ENCODE assay signal across 16 cellular contexts in genomic region chr2:45755585-45756330, GRCh38.
DNase-seq lines count a peak whose midpoint lies in the region; ATAC-seq, FAIRE-seq and TF ChIP-seq lines count a peak whose summit lies in the region.
"Had no signal": no experiment of that assay in that cellular context is flagged by ENCODE, and none has a peak within 500 bp of the region (broad histone marks: within the 10 kb centered on the region; RNA-seq: fewer than 3 reads in every experiment).

No MANE protein-coding gene starts in this region.

- no peaks in the 10 kb centered on the region for H3K9me3 Mint-ChIP-seq in neural crest cell
- H3K9me3 Mint-ChIP-seq: activated T-helper 17 cell treated with anti-CD3 and anti-CD28 coated beads, Interleukin-2, amount 50 U/mL, for 72 hours had no signal

- no peaks in the 10 kb centered on the region for H3K36me3 ChIP-seq in esophagus squamous epithelium
- H3K36me3 ChIP-seq: prostate gland had no signal

- no peaks in the 10 kb centered on the region for H3K27me3 Mint-ChIP-seq in neural crest cell (ENCODE audit: low read depth)
- H3K27me3 Mint-ChIP-seq: activated T-helper 17 cell treated with anti-CD3 and anti-CD28 coated beads, Interleukin-2, amount 50 U/mL, for 72 hours had no signal

- H3K4me3 Mint-ChIP-seq in neural crest cell, result no peak overlapping the region
- H3K4me3 Mint-ChIP-seq: activated T-helper 17 cell treated with anti-CD3 and anti-CD28 coated beads, Interleukin-2, amount 50 U/mL, for 72 hours had no signal

- peak; percentile 55 for DNase-seq in COLO829 (ENCODE audit: low spot score)
- peak; percentile 74 for DNase-seq in M059J (ENCODE audit: low read depth)
- DNase-seq in cardiac fibroblast (ENCODE audit: low read depth in 2 of 2), result peak; percentile 45 to 48
- DNase-seq in neural crest cell (ENCODE audit: low read depth, low spot score), result no peak
- DNase-seq in activated CD4-positive, CD25-positive, alpha-beta regulatory T cell (lab: John Stamatoyannopoulos, UW), result no peak
- no peak for DNase-seq in GM19239 (ENCODE audit: insufficient read length, low spot score)
- no peak for DNase-seq in esophagus squamous epithelium (lab: John Stamatoyannopoulos, UW)
- DNase-seq: DMS79 treated with DMSO at 0.1 percent for 48 hours; effector memory CD4-positive, alpha-beta T cell; SIG-M5; substantia nigra had no signal

- peaks cover 14% of the 10 kb centered on the region for H3K4me1 Mint-ChIP-seq in neural crest cell

- no peaks in the 10 kb centered on the region for H3K9me3 ChIP-seq in esophagus squamous epithelium
- H3K9me3 ChIP-seq: prostate gland had no signal

- H3K27me3 ChIP-seq in esophagus squamous epithelium, result no peaks in the 10 kb centered on the region
- H3K27me3 ChIP-seq: BLaER1 had no signal

- peaks cover 0 to 31% (median 0%) of the 10 kb centered on the region in 3 donors for H3K4me1 ChIP-seq in esophagus squamous epithelium
- H3K4me1 ChIP-seq: prostate gland had no signal

- H3K4me3 ChIP-seq in cardiac fibroblast (replicated peaks in 1 of 2; ENCODE audit: low read depth in 2 of 2, low read length in 2 of 2) (no peak overlapping the region), esophagus squamous epithelium (no peak overlapping the region)
- H3K4me3 ChIP-seq: BLaER1, prostate gland had no signal

- H3K27ac Mint-ChIP-seq in neural crest cell (ENCODE audit: unreplicated experiment), result peak overlapping the region; percentile 24
- H3K27ac Mint-ChIP-seq: activated T-helper 17 cell treated with anti-CD3 and anti-CD28 coated beads, Interleukin-2, amount 50 U/mL, for 72 hours had no signal

- 69 to 75% methylated on average over 5 to 8 of the region's 8 CpGs for WGBS in esophagus squamous epithelium, 2 donors

- no peaks in the 10 kb centered on the region for H3K36me3 Mint-ChIP-seq in neural crest cell (ENCODE audit: low read depth)

- ATAC-seq in HG03354 (IDR thresholded peaks at IDR 0.05; ENCODE audit: poor library complexity, severe bottlenecking, unreplicated experiment), result no peak
- ATAC-seq: activated T-helper 17 cell treated with anti-CD3 and anti-CD28 coated beads, Interleukin-2, amount 50 U/mL, for 72 hours had no signal

- no peak for FAIRE-seq in GM19239 (lab: Jason Lieb, UNC)
- FAIRE-seq: GM12891 had no signal

- intact Hi-C loops in esophagus squamous epithelium (cut with DNase I), result no loop called here

- no peak for TF ChIP-seq POLR2A in esophagus squamous epithelium (IDR thresholded peaks at IDR 0.05)

- no peak overlapping the region for H3K27ac ChIP-seq in esophagus squamous epithelium
- H3K27ac ChIP-seq: BLaER1, prostate gland had no signal

- no peak for TF ChIP-seq CTCF in cardiac fibroblast (IDR thresholded peaks at IDR 0.05; ENCODE audit: low read depth, low read length)
- TF ChIP-seq CTCF in neural crest cell (conservative IDR thresholded peaks at IDR 0.05), result no peak
- no peak for TF ChIP-seq CTCF in esophagus squamous epithelium (IDR thresholded peaks at IDR 0.05)

Comparison
In these comparisons a context has a peak if more than half of its experiments do, and no peak if none do; other contexts are left out.
1. DNase-seq: peak in COLO829 (single experiment), M059J (single experiment) and cardiac fibroblast (2 of 2); none in neural crest cell (single experiment), activated CD4-positive, CD25-positive, alpha-beta regulatory T cell (0 of 4), GM19239 (single experiment) and esophagus squamous epithelium (single experiment).